Comparison of ENCODE assay signal across 21 cellular contexts in the genomic region with DNA sequence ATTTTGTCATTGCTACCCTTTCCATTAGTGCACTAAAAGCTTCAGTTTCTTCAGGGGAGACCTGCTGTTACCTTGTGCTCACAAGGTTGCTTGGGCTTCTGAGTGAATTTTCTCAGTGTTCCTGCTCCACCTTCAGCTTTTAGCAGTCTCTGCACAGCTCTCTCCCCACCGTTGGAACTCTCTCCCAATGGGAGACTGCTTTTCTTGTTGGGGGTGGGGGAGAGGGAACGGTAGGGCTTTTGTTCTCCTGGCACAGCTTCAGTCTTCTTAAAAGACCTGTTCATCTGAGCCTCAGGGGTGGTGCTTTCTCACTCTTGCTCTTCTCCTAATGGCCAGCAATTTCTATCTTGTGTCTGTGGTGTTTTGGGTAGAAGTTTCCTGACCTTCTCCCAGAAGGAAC.
DNase-seq lines count a peak whose midpoint lies in the region; ATAC-seq, FAIRE-seq and TF ChIP-seq lines count a peak whose summit lies in the region.
"Had no signal": no experiment of that assay in that cellular context is flagged by ENCODE, and none has a peak within 500 bp of the region (broad histone marks: within the 10 kb centered on the region; RNA-seq: fewer than 3 reads in every experiment).

No MANE protein-coding gene starts in this region.

- POLR2A ChIA-PET in A549 (lab: Yijun Ruan, JAX), result no interaction called here

- no peak overlapping the region for H2BK15ac ChIP-seq in H9 (ENCODE audit: low read depth, low read length)

- intact Hi-C loops in Calu3 (cut with micrococcal nuclease; ENCODE audit: unreplicated experiment), result no loop called here

- no peaks in the 10 kb centered on the region for H3K27me3 ChIP-seq in H9 (ENCODE audit: insufficient read depth, low read length)
- no peaks in the 10 kb centered on the region for H3K27me3 ChIP-seq in brain microvascular endothelial cell (replicated peaks)
- H3K27me3 ChIP-seq: BLaER1 treated with 17β-estradiol and CSF1 and Interleukin-3, amounts not matched to agents 10 nM and 100 nM; Peyer's patch; SJSA1 had no signal

- H2BK5ac ChIP-seq in H9 (ENCODE audit: insufficient read length, low read length), result no peak overlapping the region

- no peaks in the 10 kb centered on the region for H3K4me1 ChIP-seq in A549
- H3K4me1 ChIP-seq in H9 (ENCODE audit: insufficient read depth, low read length), result no peaks in the 10 kb centered on the region; the same call in 1 of the 2 replicates
- H3K4me1 ChIP-seq: Peyer's patch, SJSA1 had no signal

- 30% methylated on average over 2 of the region's 2 CpGs for WGBS in A549 (ENCODE audit: missing lambda C conversion rate)
- no CpG with 5 or more reads among the region's 2 CpGs for WGBS in H9 (ENCODE audit: extremely low coverage, insufficient read length, low lambda C conversion rate)

- in situ Hi-C loops in brain microvascular endothelial cell (cut with HindIII; ENCODE audit: low pct_ligation_motif_present, low sequenced_read_pairs), result no loop called here

- DNase-seq in A549 (ENCODE audit: low read depth in 1 of 2, low spot score in 1 of 2) (no peak), H9 (peak; percentile 57), chondrocyte (ENCODE audit: low spot score) (no peak), iPS-NIHi7 (ENCODE audit: extremely low spot score) (peak; percentile 29), Calu3 (no peak), 8988T (no peak), brain microvascular endothelial cell (no peak)
- DNase-seq: CD8-positive, alpha-beta memory T cell; DMS79; MM.1S; NCI-H1092; NCI-H2081 treated with DMSO at 0.1 percent for 48 hours; NCI-H2227 treated with DMSO at 0.1 percent for 48 hours; NCI-H510A treated with DMSO at 0.1 percent for 48 hours; NCI-H82; Peyer's patch; SW 1271 had no signal

- ATAC-seq in A549, result peak; percentile 21 to 39; a peak in 2 of 6 replicates
- no peak for ATAC-seq in HG03045 (IDR thresholded peaks at IDR 0.05; ENCODE audit: unreplicated experiment)
- ATAC-seq: HCT116 had no signal

- H3K23me2 ChIP-seq in H9 (ENCODE audit: insufficient read length, low read depth, low read length, poor library complexity, severe bottlenecking), result no peaks in the 10 kb centered on the region

- CTCF ChIA-PET in A549 (lab: Yijun Ruan, JAX), result no interaction called here
- CTCF ChIA-PET in Calu3 (lab: Charles Lee), result interaction anchor here (0.6 to 0.7 kb wide), 3 partner anchors 133 to 908 kb away, joined by 3 to 5 read pairs (median 3); no protein-coding TSS in a partner anchor

- no TSS peak for BruUV-seq in Calu3 (replicated peaks; lab: Mats Ljungman, UMichigan)

- TF ChIP-seq EP300 in A549 (IDR thresholded peaks at IDR 0.05), result no peak

- H3K4me2 ChIP-seq in A549 (no peak overlapping the region), H9 (ENCODE audit: insufficient read depth, insufficient read length, low read length) (no peak overlapping the region)

- TF ChIP-seq RAD21 in A549 (conservative IDR thresholded peaks at IDR 0.05 in 1 of 2, IDR thresholded peaks at IDR 0.05 in 1 of 2), result no peak

- no peak overlapping the region for H2BK20ac ChIP-seq in H9 (ENCODE audit: low read depth, low read length, poor library complexity, severe bottlenecking)

- no peak overlapping the region for H4K8ac ChIP-seq in H9 (replicated peaks; ENCODE audit: insufficient read length, low read depth, low read length)

- no peak for TF ChIP-seq POLR2A in A549 (IDR thresholded peaks at IDR 0.05; ENCODE audit: low read length)

- H3K27ac ChIP-seq in A549, result no peak overlapping the region
- H3K27ac ChIP-seq in H9 (ENCODE audit: insufficient read length, low read depth, low read length), result no peak overlapping the region
- H3K27ac ChIP-seq in brain microvascular endothelial cell, result no peak overlapping the region
- H3K27ac ChIP-seq: BLaER1 treated with 17β-estradiol and CSF1 and Interleukin-3, amounts not matched to agents 10 nM and 100 nM; Peyer's patch; SJSA1 had no signal

- no peak overlapping the region for H3K4me3 Mint-ChIP-seq in H9
- no peak overlapping the region for H3K4me3 Mint-ChIP-seq in chondrocyte (ENCODE audit: unreplicated experiment)
- no peak overlapping the region for H3K4me3 Mint-ChIP-seq in Calu3 (ENCODE audit: low read depth, unreplicated experiment)
- H3K4me3 Mint-ChIP-seq: CD8-positive, alpha-beta memory T cell had no signal

- H3K79me2 ChIP-seq in H9 (ENCODE audit: insufficient read depth, low read length), result no peaks in the 10 kb centered on the region

- H3K27ac Mint-ChIP-seq in H9 (peak overlapping the region in 1 of 3 experiments; percentile 54; a peak in 3 of 7 replicates), chondrocyte (ENCODE audit: unreplicated experiment) (no peak overlapping the region), Calu3 (ENCODE audit: unreplicated experiment) (no peak overlapping the region)
- H3K27ac Mint-ChIP-seq: CD8-positive, alpha-beta memory T cell had no signal

- no peaks in the 10 kb centered on the region for H4K20me1 ChIP-seq in H9 (ENCODE audit: control insufficient read depth, insufficient read depth, insufficient read length)
- H4K20me1 ChIP-seq: BLaER1 treated with 17β-estradiol and CSF1 and Interleukin-3, amounts not matched to agents 10 nM and 100 nM had no signal

- H3K36me3 Mint-ChIP-seq in H9 (ENCODE audit: insufficient read depth in 1 of 3, low read depth in 3 of 3) (no peaks in the 10 kb centered on the region), chondrocyte (ENCODE audit: low read depth) (no peaks in the 10 kb centered on the region), Calu3 (ENCODE audit: insufficient read depth, unreplicated experiment) (no peaks in the 10 kb centered on the region)
- H3K36me3 Mint-ChIP-seq: CD8-positive, alpha-beta memory T cell had no signal

- no peak overlapping the region for H3K9ac ChIP-seq in H9 (ENCODE audit: extremely low read depth, insufficient read length, low read length)
- H3K9ac ChIP-seq: BLaER1 treated with 17β-estradiol and CSF1 and Interleukin-3, amounts not matched to agents 10 nM and 100 nM had no signal

- no peak overlapping the region for H3K23ac ChIP-seq in H9 (ENCODE audit: insufficient read length, low read depth, low read length)

- H3K4me3 ChIP-seq in A549 (no peak overlapping the region), brain microvascular endothelial cell (ENCODE audit: low read depth, low read length) (no peak overlapping the region)
- H3K4me3 ChIP-seq: BLaER1 treated with 17β-estradiol and CSF1 and Interleukin-3, amounts not matched to agents 10 nM and 100 nM; Peyer's patch; SJSA1 had no signal

- no peak overlapping the region for H3K56ac ChIP-seq in H9 (ENCODE audit: insufficient read length, low read depth, low read length)

- no peak overlapping the region for H3T11ph ChIP-seq in H9 (ENCODE audit: low read length)

- FAIRE-seq in A549 (lab: Jason Lieb, UNC), result no peak

- no peaks in the 10 kb centered on the region for H3K36me3 ChIP-seq in brain microvascular endothelial cell (replicated peaks)
- H3K36me3 ChIP-seq: BLaER1 treated with 17β-estradiol and CSF1 and Interleukin-3, amounts not matched to agents 10 nM and 100 nM; Peyer's patch; SJSA1 had no signal

- H2AFZ ChIP-seq in H9 (ENCODE audit: low read length), result peak overlapping the region; percentile 18

- no peak overlapping the region for H4K5ac ChIP-seq in H9 (ENCODE audit: insufficient read length, low read depth, low read length)

- no peaks in the 10 kb centered on the region for H3K79me1 ChIP-seq in H9 (ENCODE audit: insufficient read depth, low read depth, low read length, poor library complexity, severe bottlenecking)

- TF ChIP-seq CTCF in A549 (IDR thresholded peaks at IDR 0.05) (no peak), H9 (conservative IDR thresholded peaks at IDR 0.05) (0 out of 3 replicates have a peak, but pooled peaks have one; percentile 14), chondrocyte (IDR thresholded peaks at IDR 0.05) (peak; percentile 11), Calu3 (IDR thresholded peaks at IDR 0.05; ENCODE audit: unreplicated experiment) (no peak), brain microvascular endothelial cell (IDR thresholded peaks at IDR 0.05; ENCODE audit: low read depth, low read length, missing control alignments) (no peak)

- H4K91ac ChIP-seq in H9 (ENCODE audit: insufficient read length, low read depth, low read length), result no peak overlapping the region

- no peak overlapping the region for H3K18ac ChIP-seq in H9 (ENCODE audit: insufficient read length, low read depth, low read length)

- no peak overlapping the region for H2BK12ac ChIP-seq in H9 (ENCODE audit: insufficient read length, low read depth, low read length)

- no peak overlapping the region for H2BK120ac ChIP-seq in H9 (ENCODE audit: low read depth, low read length, poor library complexity, severe bottlenecking)

- no peak overlapping the region for H3K4ac ChIP-seq in H9 (ENCODE audit: low read depth, low read length)

- H3K9me3 Mint-ChIP-seq in H9 (no peaks in the 10 kb centered on the region), chondrocyte (ENCODE audit: low read depth) (no peaks in the 10 kb centered on the region), Calu3 (ENCODE audit: low read depth, unreplicated experiment) (no peaks in the 10 kb centered on the region)

- peaks cover 20 to 22% of the 10 kb centered on the region in 2 experiments for H3K4me1 Mint-ChIP-seq in H9
- no peaks in the 10 kb centered on the region for H3K4me1 Mint-ChIP-seq in chondrocyte (ENCODE audit: low read depth)
- no peaks in the 10 kb centered on the region for H3K4me1 Mint-ChIP-seq in Calu3 (ENCODE audit: low read depth, unreplicated experiment)
- H3K4me1 Mint-ChIP-seq: CD8-positive, alpha-beta memory T cell had no signal

- no peak overlapping the region for H2AK5ac ChIP-seq in H9 (ENCODE audit: insufficient read length, low read length)

- no peak overlapping the region for H3K14ac ChIP-seq in H9 (ENCODE audit: insufficient read depth, low read length)

- no peaks in the 10 kb centered on the region for H3K9me3 ChIP-seq in A549
- H3K9me3 ChIP-seq in H9 (ENCODE audit: control insufficient read depth, low read depth, low read length), result no peaks in the 10 kb centered on the region
- H3K9me3 ChIP-seq: BLaER1 treated with 17β-estradiol and CSF1 and Interleukin-3, amounts not matched to agents 10 nM and 100 nM; Peyer's patch; SJSA1 had no signal

- H3K27me3 Mint-ChIP-seq in H9 (ENCODE audit: low read depth), result no peaks in the 10 kb centered on the region
- no peaks in the 10 kb centered on the region for H3K27me3 Mint-ChIP-seq in chondrocyte (ENCODE audit: low read depth)
- no peaks in the 10 kb centered on the region for H3K27me3 Mint-ChIP-seq in Calu3 (ENCODE audit: unreplicated experiment)
- H3K27me3 Mint-ChIP-seq: CD8-positive, alpha-beta memory T cell had no signal

TF ChIP-seq in A549, 52 proteins besides CTCF, POLR2A, EP300 and RAD21 (continues in another document):
- no peak for TF ChIP-seq MAZ (IDR thresholded peaks at IDR 0.05; ENCODE audit: borderline replicate concordance, low read depth, low read length)
- no peak for TF ChIP-seq KDM5A (IDR thresholded peaks at IDR 0.05)
- TF ChIP-seq ZNF302 (CRISPR knock-in tag; IDR thresholded peaks at IDR 0.05), result no peak
- TF ChIP-seq USF2 (IDR thresholded peaks at IDR 0.05), result no peak

Comparison
In these comparisons a context has a peak if more than half of its experiments do, and no peak if none do; other contexts are left out.
1. DNase-seq: peak in H9 (single experiment) and iPS-NIHi7 (single experiment); none in A549 (0 of 2), chondrocyte (single experiment), Calu3 (single experiment), 8988T (single experiment) and brain microvascular endothelial cell (single experiment).
2. CTCF ChIP-seq: peak in H9 (single experiment) and chondrocyte (single experiment); none in A549 (single experiment), Calu3 (single experiment) and brain microvascular endothelial cell (single experiment).